ENCODE assay signal across 6 cellular contexts in the genomic region with DNA sequence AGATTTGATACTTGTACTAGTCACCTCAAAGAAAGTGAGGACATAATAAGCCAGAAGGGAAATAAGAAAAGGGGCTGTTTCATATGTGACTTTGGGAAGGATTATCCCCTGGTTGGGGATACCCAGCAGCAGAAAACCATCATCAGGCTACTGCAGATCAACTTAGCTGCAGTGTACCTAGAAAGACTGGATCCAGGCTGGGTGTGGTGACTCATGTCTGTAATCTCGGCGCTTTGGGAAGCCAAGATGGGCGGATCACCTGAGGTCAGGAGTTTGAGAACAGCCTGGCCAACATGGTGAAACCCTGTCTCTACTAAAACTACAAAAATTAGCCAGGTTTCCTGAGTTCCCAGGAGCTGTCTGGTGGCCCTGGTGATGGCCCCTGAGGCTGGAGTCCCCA. TPM values are rescaled to one million over a fixed set of nuclear protein-coding genes. Genes with fewer than 3 reads are reported as not detected.
DNase-seq lines count a peak whose midpoint lies in the region; ATAC-seq, FAIRE-seq and TF ChIP-seq lines count a peak whose summit lies in the region.
"Not testable (repeated sequence)": the region's sequence is repeated elsewhere in the genome, so short reads cannot be mapped to it uniquely, and the experiment has no call there.

No MANE protein-coding gene starts in this region.

- intact Hi-C loops in PC-3 (cut with micrococcal nuclease); mammary epithelial cell (cut with micrococcal nuclease); left colon (cut with DNase I, micrococcal nuclease): not testable (repeated sequence)

- not testable (repeated sequence) for H3K4me1 Mint-ChIP-seq in GM23338

- not testable (repeated sequence) for H3K36me3 Mint-ChIP-seq in GM23338 (ENCODE audit: low read depth)

- DNase-seq in GM23338 (ENCODE audit: low spot score); left colon: not testable (repeated sequence)
- DNase-seq in PC-3, result peak; percentile 43
- DNase-seq in mammary epithelial cell, result peak; percentile 15
- DNase-seq in epithelial cell of esophagus (ENCODE audit: low read depth), result peak; percentile 53
- peak; percentile 67 for DNase-seq in small intestine

- peak overlapping the region; percentile 57; the same call in 1 of the 2 replicates for H2AFZ ChIP-seq in GM23338
- not testable (repeated sequence) for H2AFZ ChIP-seq in PC-3 (ENCODE audit: low read length); mammary epithelial cell (ENCODE audit: low read depth, low read length)

- not testable (repeated sequence) for FAIRE-seq in small intestine (lab: Jason Lieb, UNC)

- H3K79me2 ChIP-seq in GM23338 (replicated peaks; ENCODE audit: insufficient read depth); PC-3 (ENCODE audit: low read length); mammary epithelial cell (ENCODE audit: insufficient read depth, low read length): not testable (repeated sequence)

- not testable (repeated sequence) for H4K20me1 ChIP-seq in GM23338 (replicated peaks; ENCODE audit: insufficient read depth); PC-3 (ENCODE audit: low read length); mammary epithelial cell (ENCODE audit: insufficient read depth, low read length)

- not testable (repeated sequence) for H3K4me3 Mint-ChIP-seq in GM23338

- H3K27ac Mint-ChIP-seq in GM23338, result not testable (repeated sequence)

- not testable (repeated sequence) for H3K27ac ChIP-seq in GM23338 (ENCODE audit: low read depth); PC-3 (ENCODE audit: low read length); mammary epithelial cell (ENCODE audit: insufficient read depth, low read depth, low read length); small intestine (ENCODE audit: low read depth in 1 of 2, low read length in 1 of 2)

- not testable (repeated sequence) for H3K27me3 ChIP-seq in GM23338 (ENCODE audit: insufficient read depth); mammary epithelial cell (ENCODE audit: insufficient read depth, low read length); small intestine (ENCODE audit: control insufficient read depth in 2 of 2, insufficient read depth in 2 of 2, low read length in 2 of 2)
- H3K27me3 ChIP-seq in PC-3 (ENCODE audit: low read length), result peaks cover 39% of the 10 kb centered on the region

- BruUV-seq in PC-3 (replicated peaks; lab: Mats Ljungman, UMichigan); mammary epithelial cell (replicated peaks; lab: Mats Ljungman, UMichigan): not testable (repeated sequence)

- not testable (repeated sequence) for H3K4me3 ChIP-seq in GM23338; PC-3 (ENCODE audit: low read length); mammary epithelial cell (replicated peaks in 1 of 3; ENCODE audit: insufficient read depth in 1 of 3, low read depth in 2 of 3, low read length in 3 of 3); epithelial cell of esophagus (ENCODE audit: low read length); small intestine (ENCODE audit: low read depth in 1 of 2, low read length in 2 of 2)

- H3K9ac ChIP-seq in PC-3 (ENCODE audit: low read length); mammary epithelial cell (ENCODE audit: insufficient read depth, low read length): not testable (repeated sequence)

- not testable (repeated sequence) for H3K9me3 Mint-ChIP-seq in GM23338

- not testable (repeated sequence) for ATAC-seq in GM23338, PC-3
- ATAC-seq in left colon, result peak; percentile 61

- H3K4me2 ChIP-seq in GM23338; PC-3 (ENCODE audit: low read length); mammary epithelial cell (ENCODE audit: insufficient read depth, low read depth, low read length): not testable (repeated sequence)

- CTCF ChIA-PET in PC-3 (lab: Charles Lee), result not testable (repeated sequence)
- CTCF ChIA-PET in mammary epithelial cell (lab: Charles Lee; ENCODE audit: low non-redundant PET), result interaction anchor here (0.6 kb wide), 1 partner anchor 16 kb away, joined by 3 read pairs; no protein-coding TSS in a partner anchor

- in situ Hi-C loops in mammary epithelial cell (cut with MboI; ENCODE audit: low sequenced_read_pairs in 2 of 2), result not testable (repeated sequence)

- dilution Hi-C loops in mammary epithelial cell (cut with HindIII; ENCODE audit: low sequenced_read_pairs), result not testable (repeated sequence)

- not testable (repeated sequence) for H3K4me1 ChIP-seq in GM23338 (ENCODE audit: insufficient read depth); PC-3 (ENCODE audit: insufficient read depth, low read length); mammary epithelial cell (ENCODE audit: insufficient read depth, low read length); small intestine (ENCODE audit: control insufficient read depth in 2 of 2, insufficient read depth in 1 of 2, low read depth in 1 of 2, low read length in 1 of 2)

- H3K27me3 Mint-ChIP-seq in GM23338 (ENCODE audit: insufficient read depth, low read depth, poor library complexity), result not testable (repeated sequence)

- H3K9me3 ChIP-seq in PC-3 (ENCODE audit: low read length); mammary epithelial cell (replicated peaks; ENCODE audit: insufficient read depth, low read length); small intestine (ENCODE audit: control insufficient read depth, low read depth): not testable (repeated sequence)

- not testable (repeated sequence) for H3K9me2 ChIP-seq in GM23338 (ENCODE audit: insufficient read depth); PC-3 (replicated peaks; ENCODE audit: low read length)

- H3F3A ChIP-seq in GM23338 (replicated peaks; ENCODE audit: low read depth); PC-3 (ENCODE audit: low read length, unreplicated experiment): not testable (repeated sequence)

- POLR2A ChIA-PET in PC-3 (lab: Charles Lee; ENCODE audit: unreplicated experiment), result not testable (repeated sequence)

- H3K36me3 ChIP-seq in GM23338 (ENCODE audit: insufficient read depth); PC-3 (ENCODE audit: low read depth, low read length); mammary epithelial cell (ENCODE audit: insufficient read depth, low read length); small intestine (ENCODE audit: control insufficient read depth in 2 of 2, insufficient read depth in 2 of 2, low read length in 2 of 2): not testable (repeated sequence)

- WGBS in mammary epithelial cell (ENCODE audit: low coverage, missing lambda C conversion rate), result 61% methylated on average over 3 of the region's 3 CpGs
- WGBS in small intestine, 3 donors, result 18 to 74% (median 39%) methylated on average over 3 of the region's 3 CpGs

- not testable (repeated sequence) for TF ChIP-seq CTCF in GM23338 (conservative IDR thresholded peaks at IDR 0.05; ENCODE audit: low read depth in 2 of 2); PC-3 (conservative IDR thresholded peaks at IDR 0.05; ENCODE audit: low read depth, low read length); mammary epithelial cell (conservative IDR thresholded peaks at IDR 0.05 in 1 of 2, IDR thresholded peaks at IDR 0.05 in 1 of 2; ENCODE audit: extremely low read depth in 1 of 2, insufficient read depth in 1 of 2, low read depth in 1 of 2, low read length in 2 of 2); epithelial cell of esophagus (IDR thresholded peaks at IDR 0.05; ENCODE audit: insufficient read depth, low read depth, low read length, missing control alignments)

RNA-seq across cellular contexts. Expression of gene KIF16B, which starts 23.2 kb away (rescaled TPM):
- total RNA-seq in GM23338 (2014; rRNA removed; shearing (Covaris generic)), result 11.1 and 12.8 TPM in 2 replicates
- polyA plus RNA-seq in GM23338 (2016; fragmentation: Nextera tagmentation; extraction: Ambion mirVana), result 5.5 and 6.5 TPM in 2 replicates
- total RNA-seq in PC-3 (2014; rRNA removed), result 11.1 and 12.7 TPM in 2 replicates
- 10 to 100 TPM; 12.2 to 15.0 TPM for total RNA-seq in mammary epithelial cell
- 4.6 TPM for polyA plus RNA-seq in mammary epithelial cell
- polyA minus RNA-seq in mammary epithelial cell, result 9.1 TPM
- 10 to 100 TPM; 66.9 to 71.1 TPM for total RNA-seq in left colon
- 10 to 100 TPM; 12.4 to 46.7 (median 27.6) TPM for polyA plus RNA-seq in small intestine
